15 cellular contexts compared by ENCODE assay signal in genomic region chr5:9125852-9126251, GRCh38.
A peak's percentile ranks its signal among the peaks of the same experiment; 100 is the strongest.
DNase-seq lines count a peak whose midpoint lies in the region; ATAC-seq and TF ChIP-seq lines count a peak whose summit lies in the region.
"Had no signal": no experiment of that assay in that cellular context is flagged by ENCODE, and none has a peak within 500 bp of the region (broad histone marks: within the 10 kb centered on the region; RNA-seq: fewer than 3 reads in every experiment).

No MANE protein-coding gene starts in this region.

- H3K9me3 Mint-ChIP-seq in CD14-positive monocyte: peaks cover 0 to 12% (median 2%) of the 10 kb centered on the region in 7 donors

- H3K27ac Mint-ChIP-seq in CD14-positive monocyte: no peak overlapping the region
- H3K27ac Mint-ChIP-seq: activated CD4-positive, alpha-beta T cell treated with anti-CD3 and anti-CD28 coated beads, Interleukin-2, amount 10 ng/mL, durations not matched to agents 7 days and 5 days had no signal

- POLR2A ChIA-PET in GM10248 (lab: Yijun Ruan, JAX): no interaction called here

- H3K4me3 Mint-ChIP-seq in CD14-positive monocyte: no peak overlapping the region
- H3K4me3 Mint-ChIP-seq: activated CD4-positive, alpha-beta T cell treated with anti-CD3 and anti-CD28 coated beads, Interleukin-2, amount 10 ng/mL, durations not matched to agents 7 days and 5 days had no signal

- ATAC-seq in GM18907 (IDR thresholded peaks at IDR 0.05; ENCODE audit: unreplicated experiment): peak; percentile 89
- peak; percentile 90 for ATAC-seq in HG02610 (IDR thresholded peaks at IDR 0.05; ENCODE audit: unreplicated experiment)
- peak; percentile 78 for ATAC-seq in HG03354 (IDR thresholded peaks at IDR 0.05; ENCODE audit: poor library complexity, severe bottlenecking, unreplicated experiment)

- CTCF ChIA-PET in GM10248 (lab: Yijun Ruan, JAX): interaction anchor here (1.3 kb wide), 1 partner anchor 24 kb away, joined by 3 read pairs; no protein-coding TSS in a partner anchor

- H3K4me1 Mint-ChIP-seq in CD14-positive monocyte: no peaks in the 10 kb centered on the region
- H3K4me1 Mint-ChIP-seq: activated CD4-positive, alpha-beta T cell treated with anti-CD3 and anti-CD28 coated beads, Interleukin-2, amount 10 ng/mL, durations not matched to agents 7 days and 5 days had no signal

- peaks cover 0 to 2% (median 2%) of the 10 kb centered on the region in 3 donors for H3K27me3 Mint-ChIP-seq in CD14-positive monocyte (ENCODE audit: low read depth in 3 of 3)
- H3K27me3 Mint-ChIP-seq: activated CD4-positive, alpha-beta T cell treated with anti-CD3 and anti-CD28 coated beads, Interleukin-2, amount 10 ng/mL, durations not matched to agents 7 days and 5 days had no signal

- peak; percentile 28 for DNase-seq in GM10248 (ENCODE audit: extremely low spot score)
- DNase-seq in hepatic stellate cell (ENCODE audit: low spot score): no peak
- no peak for DNase-seq in CD14-positive monocyte (ENCODE audit: low spot score)
- no peak for DNase-seq in activated naive CD4-positive, alpha-beta T cell treated with anti-CD3 and anti-CD28 coated beads, Interleukin-2, amount 50 U/mL, for 16 hours
- no peak for DNase-seq in SHP77 treated with DMSO at 0.1 percent for 48 hours (lab: John Stamatoyannopoulos, UW)
- DNase-seq: activated CD4-positive, alpha-beta T cell treated with anti-CD3 and anti-CD28 coated beads, Interleukin-2, amount 10 ng/mL, durations not matched to agents 7 days and 5 days; activated T-cell treated with anti-CD3 and anti-CD28 coated beads, Interleukin-2, amount 50 U/mL, for 48 hours; head of caudate nucleus; NCI-H187 treated with DMSO at 0.1 percent for 48 hours; NCI-H82; ovary; small intestine had no signal

- TF ChIP-seq CTCF in GM10248 (IDR thresholded peaks at IDR 0.05; ENCODE audit: control extremely low read depth, extremely low read depth, low read depth, missing control alignments) (no peak), CD14-positive monocyte (IDR thresholded peaks at IDR 0.05) (no peak)

- intact Hi-C loops in CD14-positive monocyte (cut with micrococcal nuclease): no loop called here

- H3K36me3 Mint-ChIP-seq in CD14-positive monocyte: no peaks in the 10 kb centered on the region
